Comparison of ENCODE assay signal across 8 cellular contexts in genomic region chr3:23917904-23918303, GRCh38. TPM values are rescaled to one million over a fixed set of nuclear protein-coding genes. Genes with fewer than 3 reads are reported as not detected.
DNase-seq lines count a peak whose midpoint lies in the region; ATAC-seq, FAIRE-seq and TF ChIP-seq lines count a peak whose summit lies in the region.
"Not testable (repeated sequence)": the region's sequence is repeated elsewhere in the genome, so short reads cannot be mapped to it uniquely, and the experiment has no call there.

No MANE protein-coding gene starts in this region.

- H3K27me3 ChIP-seq in A673 (replicated peaks; ENCODE audit: insufficient read depth, low read depth, low read length, poor library complexity); HAP-1 (ENCODE audit: low read depth); SJCRH30; iPS-15b (ENCODE audit: control insufficient read depth, insufficient read depth, low read length); naive thymus-derived CD4-positive, alpha-beta T cell (ENCODE audit: control insufficient read depth in 2 of 2, insufficient read depth in 2 of 2, low read length in 2 of 2); small intestine (ENCODE audit: control insufficient read depth in 2 of 2, insufficient read depth in 2 of 2, low read length in 2 of 2): not testable (repeated sequence)

- WGBS in small intestine, 3 donors = 0 to 1% (median 1%) methylated on average over 11 to 13 of the region's 13 CpGs

- peak overlapping the region; percentile 99 for H3K27ac Mint-ChIP-seq in activated naive CD8-positive, alpha-beta T cell
- H3K27ac Mint-ChIP-seq in effector memory CD8-positive, alpha-beta T cell = peak overlapping the region; percentile 98
- H3K27ac Mint-ChIP-seq in naive thymus-derived CD4-positive, alpha-beta T cell = peak overlapping the region; percentile 97 to 99 (median 98)

- H3K9me3 ChIP-seq in A673 (ENCODE audit: low read depth, low read length, poor library complexity, severe bottlenecking); HAP-1; SJCRH30 (replicated peaks); iPS-15b (ENCODE audit: control insufficient read depth, insufficient read depth, low read length); naive thymus-derived CD4-positive, alpha-beta T cell (ENCODE audit: control insufficient read depth in 2 of 3, low read length in 3 of 3); small intestine (ENCODE audit: control insufficient read depth, low read depth): not testable (repeated sequence)

- BruUV-seq in A673 (replicated peaks; lab: Mats Ljungman, UMichigan) = not testable (repeated sequence)

- intact Hi-C loops in A673 (cut with micrococcal nuclease; ENCODE audit: unreplicated experiment) = loop anchor here (2.0 to 10.0 kb wide), 2 partner anchors 73 to 317 kb away; no protein-coding TSS in a partner anchor
- intact Hi-C loops in naive thymus-derived CD4-positive, alpha-beta T cell (cut with micrococcal nuclease) = loop anchor here (1.0 to 10.0 kb wide), 9 partner anchors 27 to 1867 kb away; partner anchors contain the start of genes NGLY1 (in 2 of the 2), NR1D2 (in 2 of the 2), TOP2B (in 2 of the 2) and UBE2E2 (in 2 of the 2)

- H3K4me3 Mint-ChIP-seq in activated naive CD8-positive, alpha-beta T cell = peak overlapping the region; percentile 98
- peak overlapping the region; percentile 98 to 99 for H3K4me3 Mint-ChIP-seq in effector memory CD8-positive, alpha-beta T cell
- peak overlapping the region; percentile 92 to 100 (median 98) for H3K4me3 Mint-ChIP-seq in naive thymus-derived CD4-positive, alpha-beta T cell

- not testable (repeated sequence) for H3K4me1 ChIP-seq in A673 (ENCODE audit: insufficient read depth, low read length, poor library complexity, severe bottlenecking); SJCRH30; iPS-15b (ENCODE audit: control insufficient read depth, insufficient read depth, low read length); small intestine (ENCODE audit: control insufficient read depth in 2 of 2, insufficient read depth in 1 of 2, low read depth in 1 of 2, low read length in 1 of 2)
- peaks cover 22% of the 10 kb centered on the region for H3K4me1 ChIP-seq in HAP-1
- peaks cover 14 to 18% of the 10 kb centered on the region in 2 donors for H3K4me1 ChIP-seq in naive thymus-derived CD4-positive, alpha-beta T cell (ENCODE audit: control insufficient read depth in 2 of 2, insufficient read depth in 2 of 2, low read length in 2 of 2)

- H3K27me3 Mint-ChIP-seq in activated naive CD8-positive, alpha-beta T cell; effector memory CD8-positive, alpha-beta T cell; naive thymus-derived CD4-positive, alpha-beta T cell: not testable (repeated sequence)

- H3K27ac ChIP-seq in A673 (ENCODE audit: low read depth, low read length, poor library complexity, severe bottlenecking) = peak overlapping the region; percentile 92
- H3K27ac ChIP-seq in SJCRH30 = peak overlapping the region; percentile 85
- H3K27ac ChIP-seq in naive thymus-derived CD4-positive, alpha-beta T cell (ENCODE audit: low read depth, low read length) = peak overlapping the region; percentile 83
- peak overlapping the region; percentile 92 to 98 for H3K27ac ChIP-seq in small intestine (ENCODE audit: low read depth in 1 of 2, low read length in 1 of 2)

- not testable (repeated sequence) for DNase-seq in A673 (ENCODE audit: low spot score); HAP-1 (ENCODE audit: low spot score in 2 of 2); SJCRH30; effector memory CD8-positive, alpha-beta T cell; naive thymus-derived CD4-positive, alpha-beta T cell
- DNase-seq in small intestine = peak; percentile 19

- CTCF ChIA-PET in A673 (lab: Charles Lee) = interaction anchor here (0.6 kb wide), 1 partner anchor 154 kb away, joined by 3 read pairs; no protein-coding TSS in a partner anchor
- CTCF ChIA-PET in naive thymus-derived CD4-positive, alpha-beta T cell (lab: Charles Lee) = not testable (repeated sequence)

- FAIRE-seq in small intestine (lab: Jason Lieb, UNC) = not testable (repeated sequence)

- peak overlapping the region; percentile 87 for H3K4me3 ChIP-seq in A673 (ENCODE audit: low read depth, low read length, poor library complexity, severe bottlenecking)
- H3K4me3 ChIP-seq in HAP-1 = peak overlapping the region; percentile 99
- peak overlapping the region; percentile 83 for H3K4me3 ChIP-seq in SJCRH30
- peak overlapping the region; percentile 94 for H3K4me3 ChIP-seq in iPS-15b (ENCODE audit: low read depth, low read length)
- peak overlapping the region; percentile 88 for H3K4me3 ChIP-seq in naive thymus-derived CD4-positive, alpha-beta T cell (ENCODE audit: low read length)
- H3K4me3 ChIP-seq in small intestine (ENCODE audit: low read depth in 1 of 2, low read length in 2 of 2) = peak overlapping the region; percentile 66 to 83

- H3K36me3 ChIP-seq in A673 (ENCODE audit: insufficient read depth, low read length, poor library complexity, severe bottlenecking) (peaks cover 38% of the 10 kb centered on the region), HAP-1 (replicated peaks) (peaks cover 37% of the 10 kb centered on the region), SJCRH30 (peaks cover 47% of the 10 kb centered on the region), iPS-15b (ENCODE audit: control insufficient read depth, insufficient read depth, low read length) (peaks cover 13% of the 10 kb centered on the region), small intestine (ENCODE audit: control insufficient read depth in 2 of 2, insufficient read depth in 2 of 2, low read length in 2 of 2) (peaks cover 2 to 15% of the 10 kb centered on the region in 2 donors)
- peaks cover 0 to 36% (median 22%) of the 10 kb centered on the region in 3 experiments for H3K36me3 ChIP-seq in naive thymus-derived CD4-positive, alpha-beta T cell (ENCODE audit: control insufficient read depth in 2 of 3, insufficient read depth in 3 of 3, low read length in 3 of 3)

- POLR2A ChIA-PET in A673 (lab: Charles Lee; ENCODE audit: low non-redundant PET) = interaction anchor here (0.6 kb wide), 1 partner anchor 342 kb away, joined by 3 read pairs; no protein-coding TSS in a partner anchor
- POLR2A ChIA-PET in naive thymus-derived CD4-positive, alpha-beta T cell (lab: Charles Lee) = interaction anchor here (1.0 to 5.9 kb wide), 8 partner anchors 9 to 1872 kb away, joined by 3 to 86 read pairs (median 11); partner anchors contain the start of gene OXSM

- peaks cover 42% of the 10 kb centered on the region for H3K4me1 Mint-ChIP-seq in activated naive CD8-positive, alpha-beta T cell (ENCODE audit: low read depth)
- H3K4me1 Mint-ChIP-seq in effector memory CD8-positive, alpha-beta T cell (ENCODE audit: low read depth in 2 of 2) = peaks cover 35 to 44% of the 10 kb centered on the region in 2 donors
- peaks cover 32 to 52% (median 49%) of the 10 kb centered on the region in 7 donors for H3K4me1 Mint-ChIP-seq in naive thymus-derived CD4-positive, alpha-beta T cell

- peaks cover 33% of the 10 kb centered on the region for H3K36me3 Mint-ChIP-seq in activated naive CD8-positive, alpha-beta T cell
- H3K36me3 Mint-ChIP-seq in effector memory CD8-positive, alpha-beta T cell (ENCODE audit: insufficient read depth) = peaks cover 54% of the 10 kb centered on the region
- H3K36me3 Mint-ChIP-seq in naive thymus-derived CD4-positive, alpha-beta T cell = peaks cover 11 to 37% (median 25%) of the 10 kb centered on the region in 5 donors

- not testable (repeated sequence) for TF ChIP-seq CTCF in A673 (conservative IDR thresholded peaks at IDR 0.05; ENCODE audit: low read depth, low read length)

- peak overlapping the region; percentile 99 for H3K9ac ChIP-seq in iPS-15b (ENCODE audit: low read depth, low read length)

- in situ Hi-C loops in HAP-1 (cut with MboI; ENCODE audit: low sequenced_read_pairs) = not testable (repeated sequence)

- H3K9me3 Mint-ChIP-seq in activated naive CD8-positive, alpha-beta T cell (ENCODE audit: low read depth); effector memory CD8-positive, alpha-beta T cell; naive thymus-derived CD4-positive, alpha-beta T cell: not testable (repeated sequence)

- ATAC-seq in effector memory CD8-positive, alpha-beta T cell (replicated peaks); naive thymus-derived CD4-positive, alpha-beta T cell: not testable (repeated sequence)

RNA-seq across cellular contexts. Expression of gene RPL15, which starts 1.0 kb away (rescaled TPM):
- total RNA-seq in A673 (2021) = 1,911 and 1,939 TPM in 2 replicates
- 5,670 and 6,460 TPM in 2 replicates for total RNA-seq in SJCRH30 (2014; rRNA removed; shearing (Covaris generic))
- total RNA-seq in naive thymus-derived CD4-positive, alpha-beta T cell = 1,000 to 10,000 TPM; 1,489 to 2,250 (median 2,129) TPM
- polyA plus RNA-seq in naive thymus-derived CD4-positive, alpha-beta T cell = 1,000 to 10,000 TPM; 5,933 to 6,097 TPM
- 1,000 to 10,000 TPM; 1,526 to 3,526 (median 3,011) TPM for polyA plus RNA-seq in small intestine

RNA-seq across cellular contexts. Expression of gene NKIRAS1, which starts 1.1 kb away (rescaled TPM):
- 17.9 and 23.0 TPM in 2 replicates for total RNA-seq in A673 (2021)
- 27.8 and 29.7 TPM in 2 replicates for total RNA-seq in SJCRH30 (2014; rRNA removed; shearing (Covaris generic))
- 1 to 10 TPM; 2.2 to 6.4 (median 3.2) TPM for total RNA-seq in naive thymus-derived CD4-positive, alpha-beta T cell
- polyA plus RNA-seq in naive thymus-derived CD4-positive, alpha-beta T cell = 1 to 10 TPM; 3.6 to 4.3 TPM
- polyA plus RNA-seq in small intestine = 1 to 10 TPM; 4.0 to 5.1 (median 4.2) TPM

RNA-seq across cellular contexts. Expression of gene NR1D2, which starts 27.2 kb away (rescaled TPM):
- 8.7 and 9.2 TPM in 2 replicates for total RNA-seq in A673 (2021)
- total RNA-seq in SJCRH30 (2014; rRNA removed; shearing (Covaris generic)) = 43.2 and 44.8 TPM in 2 replicates
- total RNA-seq in naive thymus-derived CD4-positive, alpha-beta T cell = 10 to 100 TPM in 4 of 5 experiments, 1 to 10 TPM in 1; 6.7 to 97.7 (median 53.0) TPM
- 10 to 100 TPM; 25.2 to 53.4 TPM for polyA plus RNA-seq in naive thymus-derived CD4-positive, alpha-beta T cell
- polyA plus RNA-seq in small intestine = 10 to 100 TPM in 1 of 3 donors, 1 to 10 TPM in 2; 8.3 to 13.0 (median 9.8) TPM
